ENCODE assay signal across 26 cellular contexts in genomic region chr7:68697821-68698280, GRCh38.
DNase-seq lines count a peak whose midpoint lies in the region; ATAC-seq and TF ChIP-seq lines count a peak whose summit lies in the region.
"Had no signal": no experiment of that assay in that cellular context is flagged by ENCODE, and none has a peak within 500 bp of the region (broad histone marks: within the 10 kb centered on the region; RNA-seq: fewer than 3 reads in every experiment).

No MANE protein-coding gene starts in this region.

- H3K4me1 ChIP-seq in SJSA1 (replicated peaks), result peaks cover 70% of the 10 kb centered on the region
- H3K4me1 ChIP-seq in endodermal cell (ENCODE audit: control insufficient read depth, insufficient read depth, low read length), result no peaks in the 10 kb centered on the region
- H3K4me1 ChIP-seq in right lobe of liver, result no peaks in the 10 kb centered on the region
- H3K4me1 ChIP-seq: esophagus muscularis mucosa, left ventricle myocardium inferior, pancreas, tibial artery had no signal

- H3K4me3 ChIP-seq in SJSA1, result no peak overlapping the region
- no peak overlapping the region for H3K4me3 ChIP-seq in endodermal cell (ENCODE audit: low read length)
- no peak overlapping the region for H3K4me3 ChIP-seq in skeletal muscle cell (ENCODE audit: low read depth, low read length)
- H3K4me3 ChIP-seq in right lobe of liver, result no peak overlapping the region
- H3K4me3 ChIP-seq: esophagus muscularis mucosa, left ventricle myocardium inferior, pancreas, tibial artery had no signal

- no peak for TF ChIP-seq POLR2A in right lobe of liver (IDR thresholded peaks at IDR 0.05)

- intact Hi-C loops in right lobe of liver (cut with DNase I), result no loop called here

- H3K4me3 Mint-ChIP-seq in endodermal cell, result no peak overlapping the region
- H3K4me3 Mint-ChIP-seq: activated CD4-positive, alpha-beta memory T cell treated with anti-CD3 and anti-CD28 coated beads for 36 hours; activated naive CD8-positive, alpha-beta T cell treated with anti-CD3 and anti-CD28 coated beads, Interleukin-2, amount 10 ng/mL, durations not matched to agents 7 days and 5 days; natural killer cell treated with Interleukin-12 subunit alpha and Interleukin-12 subunit beta and Interleukin-15 and Interleukin-18, amount 100 ng/mL, for 72 hours; stimulated activated naive CD8-positive, alpha-beta T cell treated with anti-CD3 and anti-CD28 coated beads, Interleukin-15, Interleukin-2, amounts not matched to agents 100 ng/mL and 50 ng/mL, for 24 hours; T-cell had no signal

- peaks cover 13% of the 10 kb centered on the region for H3K27me3 Mint-ChIP-seq in endodermal cell (ENCODE audit: insufficient read depth)
- H3K27me3 Mint-ChIP-seq: activated CD4-positive, alpha-beta memory T cell treated with anti-CD3 and anti-CD28 coated beads for 36 hours; activated naive CD8-positive, alpha-beta T cell treated with anti-CD3 and anti-CD28 coated beads, Interleukin-2, amount 10 ng/mL, durations not matched to agents 7 days and 5 days; natural killer cell treated with Interleukin-12 subunit alpha and Interleukin-12 subunit beta and Interleukin-15 and Interleukin-18, amount 100 ng/mL, for 72 hours; stimulated activated naive CD8-positive, alpha-beta T cell treated with anti-CD3 and anti-CD28 coated beads, Interleukin-15, Interleukin-2, amounts not matched to agents 100 ng/mL and 50 ng/mL, for 24 hours; T-cell had no signal

- no peak for TF ChIP-seq CTCF in endodermal cell (conservative IDR thresholded peaks at IDR 0.05)
- no peak for TF ChIP-seq CTCF in right lobe of liver (IDR thresholded peaks at IDR 0.05)

- DNase-seq in G401 (ENCODE audit: low spot score) (peak; percentile 6), SJSA1 (ENCODE audit: low read depth in 1 of 2, low spot score in 2 of 2) (peak in 1 of 2 experiments; percentile 10), endodermal cell (no peak), skeletal muscle cell (ENCODE audit: low read depth) (peak; percentile 73), ureter (ENCODE audit: low spot score) (no peak), right lobe of liver (no peak)
- DNase-seq: activated CD4-positive, alpha-beta memory T cell treated with anti-CD3 and anti-CD28 coated beads for 36 hours; activated effector memory CD4-positive, alpha-beta T cell treated with Interleukin-2 at 50 U/mL for 16 hours; activated naive CD8-positive, alpha-beta T cell treated with anti-CD3 and anti-CD28 coated beads, Interleukin-2, amount 10 ng/mL, durations not matched to agents 7 days and 5 days; AML-193; brain microvascular endothelial cell; DMS53; left ventricle myocardium inferior; NCI-H1092; NCI-H2029; NCI-H345; OCI-M1; pancreas; right cardiac atrium; T-cell; tibial artery had no signal

- H3K27ac Mint-ChIP-seq in endodermal cell, result no peak overlapping the region
- H3K27ac Mint-ChIP-seq: activated CD4-positive, alpha-beta memory T cell treated with anti-CD3 and anti-CD28 coated beads for 36 hours; activated naive CD8-positive, alpha-beta T cell treated with anti-CD3 and anti-CD28 coated beads, Interleukin-2, amount 10 ng/mL, durations not matched to agents 7 days and 5 days; natural killer cell treated with Interleukin-12 subunit alpha and Interleukin-12 subunit beta and Interleukin-15 and Interleukin-18, amount 100 ng/mL, for 72 hours; stimulated activated naive CD8-positive, alpha-beta T cell treated with anti-CD3 and anti-CD28 coated beads, Interleukin-15, Interleukin-2, amounts not matched to agents 100 ng/mL and 50 ng/mL, for 24 hours; T-cell had no signal

- peaks cover 3% of the 10 kb centered on the region; the same call in 1 of the 2 replicates for H3K9me3 ChIP-seq in SJSA1 (replicated peaks)
- H3K9me3 ChIP-seq in endodermal cell (ENCODE audit: control insufficient read depth, low read length), result peaks cover 19% of the 10 kb centered on the region
- no peaks in the 10 kb centered on the region for H3K9me3 ChIP-seq in right lobe of liver
- H3K9me3 ChIP-seq: esophagus muscularis mucosa, pancreas, tibial artery had no signal

- H3K27me3 ChIP-seq in SJSA1 (replicated peaks) (no peaks in the 10 kb centered on the region), endodermal cell (ENCODE audit: control insufficient read depth, insufficient read depth, low read length, poor library complexity, severe bottlenecking) (no peaks in the 10 kb centered on the region), right lobe of liver (no peaks in the 10 kb centered on the region)
- H3K27me3 ChIP-seq: brain microvascular endothelial cell, esophagus muscularis mucosa, pancreas, tibial artery had no signal

- H3K27ac ChIP-seq in SJSA1, result peak overlapping the region; percentile 90
- H3K27ac ChIP-seq in endodermal cell (ENCODE audit: low read depth, low read length), result peak overlapping the region; percentile 16
- no peak overlapping the region for H3K27ac ChIP-seq in right lobe of liver
- H3K27ac ChIP-seq: esophagus muscularis mucosa, left ventricle myocardium inferior, pancreas, tibial artery had no signal

- peaks cover 6% of the 10 kb centered on the region for H3K4me1 Mint-ChIP-seq in endodermal cell
- H3K4me1 Mint-ChIP-seq: activated naive CD8-positive, alpha-beta T cell treated with anti-CD3 and anti-CD28 coated beads, Interleukin-2, amount 10 ng/mL, durations not matched to agents 7 days and 5 days; T-cell had no signal

- in situ Hi-C loops in G401 (cut with HindIII; ENCODE audit: low sequenced_read_pairs), result no loop called here

- H3K36me3 ChIP-seq in SJSA1 (no peaks in the 10 kb centered on the region), endodermal cell (ENCODE audit: control insufficient read depth, insufficient read depth, low read length) (no peaks in the 10 kb centered on the region), right lobe of liver (no peaks in the 10 kb centered on the region)
- H3K36me3 ChIP-seq: brain microvascular endothelial cell, esophagus muscularis mucosa, left ventricle myocardium inferior, pancreas, tibial artery had no signal

- ATAC-seq in GM21723 (IDR thresholded peaks at IDR 0.05; ENCODE audit: unreplicated experiment), result no peak
- no peak for ATAC-seq in right lobe of liver
- ATAC-seq: natural killer cell treated with Interleukin-12 subunit alpha and Interleukin-12 subunit beta and Interleukin-15 and Interleukin-18, amount 100 ng/mL, for 72 hours; pancreas; right cardiac atrium; Right ventricle myocardium inferior; T-cell had no signal

- peaks cover 27% of the 10 kb centered on the region for H3K9me3 Mint-ChIP-seq in endodermal cell

- H3K36me3 Mint-ChIP-seq in endodermal cell (ENCODE audit: low read depth), result peaks cover 3% of the 10 kb centered on the region
- H3K36me3 Mint-ChIP-seq: activated CD4-positive, alpha-beta memory T cell treated with anti-CD3 and anti-CD28 coated beads for 36 hours; activated naive CD8-positive, alpha-beta T cell treated with anti-CD3 and anti-CD28 coated beads, Interleukin-2, amount 10 ng/mL, durations not matched to agents 7 days and 5 days; T-cell had no signal

- 80 to 97% methylated on average over 2 to 6 of the region's 6 CpGs for WGBS in endodermal cell (ENCODE audit: insufficient coverage in 1 of 2, insufficient read length in 1 of 2), 2 experiments
- WGBS in right lobe of liver (ENCODE audit: insufficient coverage, low coverage, low lambda C conversion rate, missing lambda C conversion rate), result 80% methylated on average over 2 of the region's 6 CpGs

- H3K9ac ChIP-seq in endodermal cell (ENCODE audit: extremely low read depth, low read length, poor library complexity, severe bottlenecking), result no peak overlapping the region

Comparison
In these comparisons a context has a peak if more than half of its experiments do, and no peak if none do; other contexts are left out.
1. DNase-seq: peak in G401 (single experiment) and skeletal muscle cell (single experiment); none in endodermal cell (single experiment), ureter (single experiment) and right lobe of liver (0 of 3).
2. H3K27ac ChIP-seq: peak in SJSA1 (single experiment) and endodermal cell (single experiment); none in right lobe of liver (0 of 3).